Comparison of ENCODE assay signal across 15 cellular contexts in the genomic region with DNA sequence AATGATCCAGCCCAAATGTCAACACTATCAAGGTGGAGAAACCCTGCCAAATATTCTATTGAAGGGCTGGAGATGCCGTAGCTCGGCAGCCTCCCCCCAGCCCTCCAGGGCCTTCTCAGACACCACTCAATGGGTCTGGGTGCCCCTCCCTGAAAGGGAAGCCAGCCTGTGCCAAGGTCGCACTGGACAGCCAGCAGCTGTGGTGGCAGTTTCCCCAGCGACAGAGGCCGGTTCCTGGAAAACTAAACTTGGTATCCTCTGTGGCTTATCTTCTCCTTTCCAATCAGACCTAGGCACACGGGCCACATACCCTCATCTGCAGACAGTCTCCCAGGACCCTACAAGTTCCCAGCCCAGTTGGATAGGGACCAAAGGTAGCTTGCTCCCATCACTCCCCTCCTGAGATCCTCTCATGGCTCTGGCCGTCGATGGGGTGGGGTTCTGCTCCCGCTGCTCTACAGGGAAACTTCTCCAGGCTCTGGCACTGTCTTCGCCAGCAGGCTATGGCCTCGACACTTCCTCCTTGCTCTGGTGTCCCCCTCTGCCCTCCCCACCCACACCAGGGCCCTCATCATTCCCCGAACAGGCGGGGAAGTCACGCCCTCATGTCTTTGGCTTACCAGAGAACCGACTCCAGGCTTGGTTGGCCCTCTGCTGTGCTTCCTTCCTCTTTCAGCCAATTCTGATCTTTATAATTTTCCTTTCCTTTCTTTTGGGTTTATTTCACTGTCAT. TPM values are rescaled to one million over a fixed set of nuclear protein-coding genes. Genes with fewer than 3 reads are reported as not detected.
DNase-seq lines count a peak whose midpoint lies in the region; ATAC-seq lines count a peak whose summit lies in the region.
"Had no signal": no experiment of that assay in that cellular context is flagged by ENCODE, and none has a peak within 500 bp of the region (broad histone marks: within the 10 kb centered on the region; RNA-seq: fewer than 3 reads in every experiment).

No MANE protein-coding gene starts in this region.

- DNase-seq in activated CD8-positive, alpha-beta memory T cell treated with anti-CD3 and anti-CD28 coated beads for 24 hours, result peak; percentile 44
- no peak for DNase-seq in activated CD8-positive, alpha-beta memory T cell treated with anti-CD3 and anti-CD28 coated beads, Interleukin-2, amount 50 U/mL, for 4 hours
- DNase-seq in UCSD-AML1 (lab: John Stamatoyannopoulos, UW; ENCODE audit: unreplicated experiment) (peak; percentile 78), right cardiac atrium (peak; percentile 40 to 82 (median 77)), ecto neural progenitor cell (ENCODE audit: low spot score) (no peak)
- peak; percentile 18 for DNase-seq in stimulated activated CD8-positive, alpha-beta memory T cell treated with anti-CD3 and anti-CD28 coated beads, Interleukin-4, amount 100 ng/mL, for 48 hours
- no peak for DNase-seq in stimulated activated CD4-positive, alpha-beta T cell treated with anti-CD3 and anti-CD28 coated beads, Interleukin-2, amount 100 ng/mL, for 48 hours
- DNase-seq: activated CD4-positive, alpha-beta T cell treated with anti-CD3 and anti-CD28 coated beads, Interleukin-2, amount 10 ng/mL, durations not matched to agents 7 days and 5 days; activated naive CD4-positive, alpha-beta T cell treated with anti-CD3 and anti-CD28 coated beads, Interleukin-2, amount 10 ng/mL, durations not matched to agents 7 days and 5 days; mammary epithelial cell; NCI-H2029 had no signal

- no peaks in the 10 kb centered on the region for H3K4me1 ChIP-seq in right cardiac atrium (ENCODE audit: control insufficient read depth, insufficient read depth, low read length)

- peak; percentile 71 to 73 for ATAC-seq in right cardiac atrium
- ATAC-seq in GM21381 (IDR thresholded peaks at IDR 0.05; ENCODE audit: unreplicated experiment), result no peak

- H3K27ac ChIP-seq in right cardiac atrium (ENCODE audit: low read length), result no peak overlapping the region
- H3K27ac ChIP-seq: cardiac muscle cell, epithelial cell of prostate, KMS-11 had no signal

- no peak overlapping the region for H3K4me3 ChIP-seq in right cardiac atrium (ENCODE audit: low read length)
- H3K4me3 ChIP-seq: cardiac muscle cell had no signal

- intact Hi-C loops in right cardiac atrium (cut with DNase I), result no loop called here

- H3K9me3 ChIP-seq in right cardiac atrium (ENCODE audit: control insufficient read depth, low read length), result peaks cover 2% of the 10 kb centered on the region

- H3K27me3 ChIP-seq in right cardiac atrium (ENCODE audit: control insufficient read depth, insufficient read depth), result no peaks in the 10 kb centered on the region
- H3K27me3 ChIP-seq: cardiac muscle cell had no signal

- 66% methylated on average over 15 of the region's 15 CpGs for WGBS in right cardiac atrium

RNA-seq across cellular contexts. Expression of gene IL21R, which starts 18.3 kb away (rescaled TPM):
- 1 to 10 TPM in 2 of 4 donors, under 1 TPM in 2; 0.65 to 1.4 (median 0.98) TPM for total RNA-seq in right cardiac atrium
- 0.34 TPM for polyA plus RNA-seq in right cardiac atrium
- total RNA-seq: cardiac muscle cell had no signal
- polyA plus RNA-seq: cardiac muscle cell had no signal

Comparison
In these comparisons a context has a peak if more than half of its experiments do, and no peak if none do; other contexts are left out.
1. DNase-seq: peak in activated CD8-positive, alpha-beta memory T cell treated with anti-CD3 and anti-CD28 coated beads for 24 hours (single experiment), UCSD-AML1 (single experiment), right cardiac atrium (3 of 3) and stimulated activated CD8-positive, alpha-beta memory T cell treated with anti-CD3 and anti-CD28 coated beads, Interleukin-4, amount 100 ng/mL, for 48 hours (single experiment); none in activated CD8-positive, alpha-beta memory T cell treated with anti-CD3 and anti-CD28 coated beads, Interleukin-2, amount 50 U/mL, for 4 hours (single experiment), ecto neural progenitor cell (single experiment) and stimulated activated CD4-positive, alpha-beta T cell treated with anti-CD3 and anti-CD28 coated beads, Interleukin-2, amount 100 ng/mL, for 48 hours (0 of 2).